ENCODE assay signal across 14 cellular contexts in genomic region chr11:63564785-63565350, GRCh38. TPM values are rescaled to one million over a fixed set of nuclear protein-coding genes. Genes with fewer than 3 reads are reported as not detected.
DNase-seq lines count a peak whose midpoint lies in the region; ATAC-seq, FAIRE-seq and TF ChIP-seq lines count a peak whose summit lies in the region.
"Had no signal": no experiment of that assay in that cellular context is flagged by ENCODE, and none has a peak within 500 bp of the region (broad histone marks: within the 10 kb centered on the region; RNA-seq: fewer than 3 reads in every experiment).

No MANE protein-coding gene starts in this region.

- peaks cover under 1% of the 10 kb centered on the region for H3K36me3 Mint-ChIP-seq in Caco-2 (ENCODE audit: insufficient read depth, unreplicated experiment)
- no peaks in the 10 kb centered on the region for H3K36me3 Mint-ChIP-seq in naive thymus-derived CD8-positive, alpha-beta T cell

- peaks cover 28% of the 10 kb centered on the region for H3K4me1 Mint-ChIP-seq in Caco-2 (ENCODE audit: low read depth, unreplicated experiment)
- peaks cover 27 to 68% (median 55%) of the 10 kb centered on the region in 4 donors for H3K4me1 Mint-ChIP-seq in naive thymus-derived CD8-positive, alpha-beta T cell

- H3K27me3 Mint-ChIP-seq in Caco-2 (ENCODE audit: insufficient read depth, unreplicated experiment) = no peaks in the 10 kb centered on the region
- H3K27me3 Mint-ChIP-seq in naive thymus-derived CD8-positive, alpha-beta T cell = no peaks in the 10 kb centered on the region
- H3K27me3 Mint-ChIP-seq: activated naive CD8-positive, alpha-beta T cell treated with anti-CD3 and anti-CD28 coated beads, Interleukin-2, amount 50 U/mL, for 24 hours had no signal

- no peak for ATAC-seq in naive thymus-derived CD8-positive, alpha-beta T cell
- no peak for ATAC-seq in HG02884 (IDR thresholded peaks at IDR 0.05; ENCODE audit: unreplicated experiment)
- ATAC-seq: Panc1 had no signal

- H3K4me3 ChIP-seq in Caco-2 (ENCODE audit: low read depth, low read length) = no peak overlapping the region
- H3K4me3 ChIP-seq in breast epithelium = no peak overlapping the region
- H3K4me3 ChIP-seq: uterus had no signal

- no peak overlapping the region for H3K4me3 Mint-ChIP-seq in Caco-2 (ENCODE audit: unreplicated experiment)
- H3K4me3 Mint-ChIP-seq in naive thymus-derived CD8-positive, alpha-beta T cell = peak overlapping the region in 2 of 10 donors; percentile 19 to 26
- H3K4me3 Mint-ChIP-seq: activated naive CD8-positive, alpha-beta T cell treated with anti-CD3 and anti-CD28 coated beads, Interleukin-2, amount 50 U/mL, for 24 hours; endodermal cell had no signal

- TF ChIP-seq POLR2A in breast epithelium (IDR thresholded peaks at IDR 0.05) = no peak

- CTCF ChIA-PET in Caco-2 (lab: Charles Lee) = interaction anchor here (0.7 kb wide), 1 partner anchor 8 kb away, joined by 7 read pairs; no protein-coding TSS in a partner anchor

- POLR2A ChIA-PET in Caco-2 (lab: Charles Lee) = interaction anchor here (0.6 kb wide), 1 partner anchor 9 kb away, joined by 3 read pairs; no protein-coding TSS in a partner anchor
- POLR2A ChIA-PET in naive thymus-derived CD8-positive, alpha-beta T cell (lab: Charles Lee) = interaction anchor here (0.5 to 5.9 kb wide), 4 partner anchors 9 to 102 kb away, joined by 3 to 58 read pairs (median 8); no protein-coding TSS in a partner anchor

- no peak for TF ChIP-seq EP300 in Ishikawa (IDR thresholded peaks at IDR 0.05; ENCODE audit: borderline replicate concordance)

- H3K4me1 ChIP-seq in Caco-2 = peaks cover 38% of the 10 kb centered on the region
- peaks cover 0 to 5% of the 10 kb centered on the region in 2 donors for H3K4me1 ChIP-seq in breast epithelium

- intact Hi-C loops in Caco-2 (cut with micrococcal nuclease; ENCODE audit: unreplicated experiment) (loop anchor here (5.0 kb wide), 1 partner anchor 33 kb away; no protein-coding TSS in a partner anchor), breast epithelium (cut with DNase I; ENCODE audit: low total_unique reads) (no loop called here)

- DNase-seq in Caco-2 (peak; percentile 67 to 87), breast epithelium (ENCODE audit: low spot score in 2 of 2) (peak in 1 of 2 donors; percentile 17), middle frontal gyrus (ENCODE audit: extremely low spot score, low spot score) (no peak), HCEC 1CT (no peak), D721Med (ENCODE audit: insufficient read length, low spot score) (no peak)
- DNase-seq in naive thymus-derived CD8-positive, alpha-beta T cell = no peak
- DNase-seq: activated naive CD8-positive, alpha-beta T cell treated with anti-CD3 and anti-CD28 coated beads, Interleukin-2, amount 50 U/mL, for 24 hours; endodermal cell; GDM1; NCI-H146; uterus had no signal

- FAIRE-seq in D721Med (lab: Jason Lieb, UNC) = no peak

- peak overlapping the region; percentile 74 for H3K27ac Mint-ChIP-seq in Caco-2 (ENCODE audit: unreplicated experiment)
- peak overlapping the region in 8 of 10 donors; percentile 2 to 86 (median 48) for H3K27ac Mint-ChIP-seq in naive thymus-derived CD8-positive, alpha-beta T cell
- H3K27ac Mint-ChIP-seq: activated naive CD8-positive, alpha-beta T cell treated with anti-CD3 and anti-CD28 coated beads, Interleukin-2, amount 50 U/mL, for 24 hours; endodermal cell had no signal

- H3K9me3 ChIP-seq in Caco-2 = no peaks in the 10 kb centered on the region
- no peaks in the 10 kb centered on the region for H3K9me3 ChIP-seq in breast epithelium
- H3K9me3 ChIP-seq: uterus had no signal

- H3K27me3 ChIP-seq in Caco-2 (replicated peaks; ENCODE audit: control insufficient read depth, insufficient read depth, low read length) = no peaks in the 10 kb centered on the region
- no peaks in the 10 kb centered on the region for H3K27me3 ChIP-seq in breast epithelium
- H3K27me3 ChIP-seq: uterus had no signal

- H3K36me3 ChIP-seq in Caco-2 (ENCODE audit: control insufficient read depth, insufficient read depth, low read length) = no peaks in the 10 kb centered on the region; the same call in 1 of the 2 replicates
- no peaks in the 10 kb centered on the region for H3K36me3 ChIP-seq in breast epithelium
- H3K36me3 ChIP-seq: uterus had no signal

- H3K27ac ChIP-seq in breast epithelium = peak overlapping the region; percentile 50 to 69
- H3K27ac ChIP-seq: uterus had no signal

- BruUV-seq in Caco-2 (replicated peaks; lab: Mats Ljungman, UMichigan) = no TSS peak

- no peak for TF ChIP-seq RAD21 in Ishikawa (IDR thresholded peaks at IDR 0.05; ENCODE audit: low read depth)

- TF ChIP-seq CTCF in Caco-2 (IDR thresholded peaks at IDR 0.05; ENCODE audit: insufficient read depth in 1 of 2, low read depth in 1 of 2, low read length in 1 of 2, severe bottlenecking in 1 of 2, unreplicated experiment in 1 of 2) (no peak), breast epithelium (IDR thresholded peaks at IDR 0.05) (peak in 1 of 3 donors; percentile 13), D721Med (IDR thresholded peaks at IDR 0.05; ENCODE audit: insufficient read depth, missing control alignments) (no peak)

- no peaks in the 10 kb centered on the region for H3K9me3 Mint-ChIP-seq in Caco-2 (ENCODE audit: unreplicated experiment)
- no peaks in the 10 kb centered on the region for H3K9me3 Mint-ChIP-seq in naive thymus-derived CD8-positive, alpha-beta T cell
- H3K9me3 Mint-ChIP-seq: activated naive CD8-positive, alpha-beta T cell treated with anti-CD3 and anti-CD28 coated beads, Interleukin-2, amount 50 U/mL, for 24 hours; endodermal cell had no signal

TF ChIP-seq in Ishikawa, 13 proteins besides CTCF, POLR2A, EP300 and RAD21:
- TF ChIP-seq MAX (IDR thresholded peaks at IDR 0.05) = peak; percentile 36; the same call in 1 of the 2 replicates
- TF ChIP-seq TAF1 (IDR thresholded peaks at IDR 0.05; ENCODE audit: low read depth) = no peak

RNA-seq across cellular contexts. Expression of gene PLAAT2, which starts 1.7 kb away (rescaled TPM):
- total RNA-seq in Caco-2 (2022) (1.2 TPM in 1 of 2 replicates, not detected in the other), breast epithelium (1 to 10 TPM; 1.1 to 2.6 (median 2.0) TPM)
- total RNA-seq in naive thymus-derived CD8-positive, alpha-beta T cell = not detected
- under 1 TPM; 0.39 to 0.69 (median 0.49) TPM for polyA plus RNA-seq in naive thymus-derived CD8-positive, alpha-beta T cell
- total RNA-seq: endodermal cell, uterus had no signal

RNA-seq across cellular contexts. Expression of gene PLAAT4, which starts 28.3 kb away (rescaled TPM):
- total RNA-seq in Caco-2 (2022) (1.2 TPM in 2 replicates), breast epithelium (10 to 100 TPM; 13.9 to 100.0 (median 95.3) TPM)
- 10 to 100 TPM; 97.8 to 99.8 TPM for total RNA-seq in naive thymus-derived CD8-positive, alpha-beta T cell
- 100 to 1,000 TPM; 460 to 532 (median 464) TPM for polyA plus RNA-seq in naive thymus-derived CD8-positive, alpha-beta T cell

RNA-seq across cellular contexts. Expression of gene PLAAT3, which starts 49.4 kb away (rescaled TPM):
- total RNA-seq in Caco-2 (2022) = 50.9 and 57.9 TPM in 2 replicates
- 100 to 1,000 TPM; 128 to 527 (median 204) TPM for total RNA-seq in breast epithelium
- total RNA-seq in naive thymus-derived CD8-positive, alpha-beta T cell = 1 to 10 TPM; 1.7 to 3.3 TPM
- 10 to 100 TPM in 1 of 3 donors, 1 to 10 TPM in 2; 7.6 to 28.7 (median 8.6) TPM for polyA plus RNA-seq in naive thymus-derived CD8-positive, alpha-beta T cell

RNA-seq across cellular contexts. Expression of gene LGALS12, which starts 59.0 kb away (rescaled TPM):
- total RNA-seq in Caco-2 (2022) (not detected in 2 replicates), breast epithelium (10 to 100 TPM in 2 of 3 donors, 1 to 10 TPM in 1; 6.6 to 82.6 (median 11.9) TPM)
- not detected for total RNA-seq in naive thymus-derived CD8-positive, alpha-beta T cell
- polyA plus RNA-seq in naive thymus-derived CD8-positive, alpha-beta T cell = not detected
- total RNA-seq: uterus had no signal

Comparison
In these comparisons a context has a peak if more than half of its experiments do, and no peak if none do; other contexts are left out.
1. DNase-seq: peak in Caco-2 (2 of 2); none in naive thymus-derived CD8-positive, alpha-beta T cell (0 of 10), middle frontal gyrus (single experiment), HCEC 1CT (single experiment) and D721Med (single experiment).
2. RNA of gene PLAAT3, which starts 49.4 kb away (total RNA-seq): 128 to 527 TPM in breast epithelium and 50.9 to 57.9 TPM in Caco-2; 1.7 to 3.3 TPM in naive thymus-derived CD8-positive, alpha-beta T cell; every median in the first group is over 10 times any median in the second.